ENCODE assay signal across 16 cellular contexts in the genomic region with DNA sequence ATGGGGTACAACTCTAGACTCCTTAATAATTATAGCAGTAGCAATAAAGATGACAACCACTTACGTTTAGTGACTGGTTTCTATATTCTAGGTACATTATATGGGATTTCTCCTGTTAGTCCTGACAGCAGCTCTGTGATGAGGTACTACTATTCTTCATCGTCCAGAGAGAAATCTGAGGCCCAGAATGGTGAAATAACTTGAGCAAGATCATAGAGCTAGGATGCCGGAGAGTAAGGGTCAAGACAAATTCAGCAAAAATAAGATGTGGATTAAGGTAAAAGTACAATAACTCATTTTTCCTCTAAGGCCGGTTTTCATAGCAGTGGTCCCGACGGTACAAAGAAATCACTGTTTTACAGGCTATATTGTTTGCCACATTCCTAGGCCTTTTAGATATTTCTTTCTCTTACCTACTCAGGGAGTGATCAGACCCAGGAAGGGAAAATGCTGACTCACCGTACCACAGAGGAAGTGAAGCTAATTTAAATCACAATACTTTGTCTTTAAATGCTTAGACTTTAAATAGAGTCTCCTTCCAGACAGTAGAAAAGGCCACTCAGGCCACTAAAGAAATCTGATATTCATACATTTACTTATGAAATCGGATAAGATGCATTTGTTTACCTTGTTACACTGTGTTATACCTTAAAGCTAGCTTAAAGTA.
DNase-seq lines count a peak whose midpoint lies in the region; ATAC-seq, FAIRE-seq and TF ChIP-seq lines count a peak whose summit lies in the region.
"Had no signal": no experiment of that assay in that cellular context is flagged by ENCODE, and none has a peak within 500 bp of the region (broad histone marks: within the 10 kb centered on the region; RNA-seq: fewer than 3 reads in every experiment).

No MANE protein-coding gene starts in this region.

- H3K36me3 ChIP-seq in HepG2 (replicated peaks in 1 of 2; ENCODE audit: control insufficient read depth in 1 of 2, insufficient read depth in 2 of 2, low read length in 2 of 2), result no peaks in the 10 kb centered on the region
- H3K36me3 ChIP-seq in right lobe of liver, result no peaks in the 10 kb centered on the region
- H3K36me3 ChIP-seq in PC-3 (ENCODE audit: low read depth, low read length), result no peaks in the 10 kb centered on the region
- H3K36me3 ChIP-seq: suprapubic skin had no signal

- H3K79me2 ChIP-seq in HepG2 (ENCODE audit: insufficient read depth, low read length), result no peaks in the 10 kb centered on the region
- H3K79me2 ChIP-seq in PC-3 (ENCODE audit: low read length), result no peaks in the 10 kb centered on the region

- H3K9me3 ChIP-seq in HepG2 (ENCODE audit: low read length) (peaks cover 23% of the 10 kb centered on the region), right lobe of liver (no peaks in the 10 kb centered on the region), PC-3 (ENCODE audit: low read length) (no peaks in the 10 kb centered on the region; the same call in 1 of the 2 replicates)
- H3K9me3 ChIP-seq: suprapubic skin had no signal

- no peak for FAIRE-seq in HepG2 (lab: Jason Lieb, UNC)

- H3K4me1 ChIP-seq in HepG2 (ENCODE audit: insufficient read depth, low read length), result no peaks in the 10 kb centered on the region
- no peaks in the 10 kb centered on the region for H3K4me1 ChIP-seq in right lobe of liver
- peaks cover 12% of the 10 kb centered on the region; the same call in 1 of the 2 replicates for H3K4me1 ChIP-seq in PC-3 (ENCODE audit: insufficient read depth, low read length)
- no peaks in the 10 kb centered on the region for H3K4me1 ChIP-seq in foreskin keratinocyte
- H3K4me1 ChIP-seq: suprapubic skin had no signal

- intact Hi-C loops in HepG2 (cut with micrococcal nuclease; ENCODE audit: unreplicated experiment) (no loop called here), right lobe of liver (cut with DNase I) (no loop called here), PC-3 (cut with micrococcal nuclease) (no loop called here)

- TF ChIP-seq CTCF in HepG2 (CRISPR knock-in tag; IDR thresholded peaks at IDR 0.05) (no peak), right lobe of liver (IDR thresholded peaks at IDR 0.05) (no peak), PC-3 (conservative IDR thresholded peaks at IDR 0.05; ENCODE audit: low read depth, low read length) (no peak), foreskin keratinocyte (conservative IDR thresholded peaks at IDR 0.05) (no peak)

- TF ChIP-seq POLR2A in HepG2 (IDR thresholded peaks at IDR 0.05; ENCODE audit: insufficient read depth in 1 of 2, low read depth in 2 of 2, low read length in 2 of 2) (no peak), right lobe of liver (IDR thresholded peaks at IDR 0.05) (no peak)

- H3K4me2 ChIP-seq in HepG2 (ENCODE audit: low read depth, low read length) (no peak overlapping the region), PC-3 (ENCODE audit: low read length) (peak overlapping the region; percentile 22)

- no peaks in the 10 kb centered on the region; a peak in 1 of 5 replicates for H3K27me3 ChIP-seq in HepG2 (ENCODE audit: control insufficient read depth in 1 of 2, insufficient read depth in 2 of 2, low read length in 2 of 2)
- H3K27me3 ChIP-seq in right lobe of liver, result no peaks in the 10 kb centered on the region
- H3K27me3 ChIP-seq in PC-3 (ENCODE audit: low read length), result no peaks in the 10 kb centered on the region
- no peaks in the 10 kb centered on the region for H3K27me3 ChIP-seq in foreskin keratinocyte
- H3K27me3 ChIP-seq: suprapubic skin had no signal

- 15% methylated on average over 8 of the region's 8 CpGs for WGBS in HepG2 (ENCODE audit: low lambda C conversion rate)
- whole genome bisulfite sequencing in right lobe of liver (ENCODE audit: insufficient coverage, low coverage, low lambda C conversion rate, missing lambda C conversion rate), result 47% methylated on average over 8 of the region's 8 CpGs

- no peak overlapping the region for H3K27ac Mint-ChIP-seq in activated naive CD4-positive, alpha-beta T cell treated with anti-CD3 and anti-CD28 coated beads, Interleukin-2, amount 50 U/mL, for 72 hours
- H3K27ac Mint-ChIP-seq: activated naive CD4-positive, alpha-beta T cell treated with anti-CD3 and anti-CD28 coated beads for 36 hours; mesothelial cell of epicardium had no signal

- no TSS peak for BruUV-seq in HepG2 (replicated peaks; lab: Mats Ljungman, UMichigan)
- no TSS peak for BruUV-seq in PC-3 (replicated peaks; lab: Mats Ljungman, UMichigan)

- no peaks in the 10 kb centered on the region for H3K36me3 Mint-ChIP-seq in activated naive CD4-positive, alpha-beta T cell treated with anti-CD3 and anti-CD28 coated beads, Interleukin-2, amount 50 U/mL, for 72 hours
- H3K36me3 Mint-ChIP-seq: mesothelial cell of epicardium had no signal

- no peaks in the 10 kb centered on the region for H3F3A ChIP-seq in PC-3 (ENCODE audit: low read length, unreplicated experiment)

- H3K9ac ChIP-seq in HepG2 (ENCODE audit: insufficient read depth, low read depth, low read length) (no peak overlapping the region), PC-3 (ENCODE audit: low read length) (peak overlapping the region; percentile 20; the same call in 1 of the 2 replicates)

- no peak for TF ChIP-seq RAD21 in HepG2 (CRISPR knock-in tag; IDR thresholded peaks at IDR 0.05)

- in situ Hi-C loops in HepG2 (cut with HindIII; ENCODE audit: extremely low pct_ligation_motif_present, low pct_unique_long_range_greater_than_20kb), result no loop called here

- CTCF ChIA-PET in HepG2 (lab: Yijun Ruan, JAX; ENCODE audit: low intra/inter-chr PET ratio, low total read pairs), result no interaction called here
- CTCF ChIA-PET in PC-3 (lab: Charles Lee), result no interaction called here

- ATAC-seq in HepG2 (no peak), right lobe of liver (no peak), PC-3 (peak; percentile 72), foreskin keratinocyte (peak; percentile 90), HG03039 (IDR thresholded peaks at IDR 0.05; ENCODE audit: unreplicated experiment) (no peak), HG03097 (IDR thresholded peaks at IDR 0.05; ENCODE audit: low FRiP score, unreplicated experiment) (no peak)
- no peak for ATAC-seq in activated naive CD4-positive, alpha-beta T cell treated with anti-CD3 and anti-CD28 coated beads, Interleukin-2, amount 50 U/mL, for 72 hours

- H3K9me2 ChIP-seq in PC-3 (replicated peaks; ENCODE audit: low read length), result no peaks in the 10 kb centered on the region

- no peak overlapping the region for H3K4me3 ChIP-seq in HepG2 (replicated peaks in 1 of 3; ENCODE audit: insufficient read depth in 1 of 3, low read depth in 2 of 3, low read length in 3 of 3)
- no peak overlapping the region for H3K4me3 ChIP-seq in right lobe of liver
- H3K4me3 ChIP-seq in PC-3 (ENCODE audit: low read length), result no peak overlapping the region
- H3K4me3 ChIP-seq: suprapubic skin had no signal

- TF ChIP-seq EP300 in HepG2 (IDR thresholded peaks at IDR 0.05; ENCODE audit: low read depth in 2 of 2, low read length in 2 of 2), result no peak
- no peak for TF ChIP-seq EP300 in HepG2 (CRISPR knock-in tag; IDR thresholded peaks at IDR 0.05; ENCODE audit: borderline replicate concordance)

- DNase-seq in HepG2 (ENCODE audit: low spot score) (no peak), right lobe of liver (no peak), PC-3 (peak; percentile 54), foreskin keratinocyte (peak; percentile 35 to 64), amygdala (lab: John Stamatoyannopoulos, UW) (no peak)
- no peak for DNase-seq in activated naive CD4-positive, alpha-beta T cell treated with anti-CD3 and anti-CD28 coated beads, Interleukin-2, amount 50 U/mL, for 72 hours (ENCODE audit: low spot score in 2 of 2)
- DNase-seq: activated CD4-positive, alpha-beta T cell treated with anti-CD3 and anti-CD28 coated beads for 48 hours; activated naive CD4-positive, alpha-beta T cell treated with anti-CD3 and anti-CD28 coated beads for 36 hours; EL; NCI-H1930; retina; SHP77 treated with DMSO at 0.1 percent for 48 hours had no signal

- POLR2A ChIA-PET in HepG2 (lab: Yijun Ruan, JAX) (no interaction called here), PC-3 (lab: Charles Lee; ENCODE audit: unreplicated experiment) (no interaction called here)

- no peaks in the 10 kb centered on the region for H4K20me1 ChIP-seq in HepG2 (ENCODE audit: insufficient read depth, low read length)
- no peaks in the 10 kb centered on the region for H4K20me1 ChIP-seq in PC-3 (ENCODE audit: low read length)

- H2AFZ ChIP-seq in HepG2 (ENCODE audit: low read length) (no peak overlapping the region), PC-3 (ENCODE audit: low read length) (peak overlapping the region; percentile 64)

- H3K27ac ChIP-seq in HepG2 (ENCODE audit: extremely low read length, insufficient read depth, low read length) (no peak overlapping the region), right lobe of liver (no peak overlapping the region), PC-3 (ENCODE audit: low read length) (peak overlapping the region; percentile 56), foreskin keratinocyte (no peak overlapping the region)
- H3K27ac ChIP-seq: suprapubic skin had no signal

- H3K9me3 Mint-ChIP-seq in activated naive CD4-positive, alpha-beta T cell treated with anti-CD3 and anti-CD28 coated beads, Interleukin-2, amount 50 U/mL, for 72 hours, result peaks cover 0 to 14% of the 10 kb centered on the region in 2 donors

TF ChIP-seq in HepG2, 621 proteins besides CTCF, POLR2A, EP300 and RAD21:
- TF ChIP-seq MAFK (conservative IDR thresholded peaks at IDR 0.05 in 1 of 2, IDR thresholded peaks at IDR 0.05 in 1 of 2; ENCODE audit: low read length in 2 of 2), result peak; percentile 61 to 71
- peak; percentile 64; the same call in 1 of the 2 replicates for TF ChIP-seq NFE2L2 (IDR thresholded peaks at IDR 0.05; ENCODE audit: low read length)
- TF ChIP-seq SIX1 (CRISPR knock-in tag; IDR thresholded peaks at IDR 0.05; ENCODE audit: borderline replicate concordance), result no peak
- TF ChIP-seq MAFF (IDR thresholded peaks at IDR 0.05; ENCODE audit: low read depth, low read length), result 0 out of 2 replicates have a peak, but pooled peaks have one; percentile 9
TF ChIP-seq in HepG2: peak in this region for 3.

Comparison
In these comparisons a context has a peak if more than half of its experiments do, and no peak if none do; other contexts are left out.
1. ATAC-seq: peak in PC-3 (single experiment) and foreskin keratinocyte (single experiment); none in HepG2 (single experiment), right lobe of liver (0 of 4), HG03039 (single experiment), activated naive CD4-positive, alpha-beta T cell treated with anti-CD3 and anti-CD28 coated beads, Interleukin-2, amount 50 U/mL, for 72 hours (0 of 2) and HG03097 (single experiment).
2. DNase-seq: peak in PC-3 (single experiment) and foreskin keratinocyte (2 of 2); none in HepG2 (single experiment), right lobe of liver (0 of 3), amygdala (0 of 56) and activated naive CD4-positive, alpha-beta T cell treated with anti-CD3 and anti-CD28 coated beads, Interleukin-2, amount 50 U/mL, for 72 hours (0 of 2).